In the genomic region with DNA sequence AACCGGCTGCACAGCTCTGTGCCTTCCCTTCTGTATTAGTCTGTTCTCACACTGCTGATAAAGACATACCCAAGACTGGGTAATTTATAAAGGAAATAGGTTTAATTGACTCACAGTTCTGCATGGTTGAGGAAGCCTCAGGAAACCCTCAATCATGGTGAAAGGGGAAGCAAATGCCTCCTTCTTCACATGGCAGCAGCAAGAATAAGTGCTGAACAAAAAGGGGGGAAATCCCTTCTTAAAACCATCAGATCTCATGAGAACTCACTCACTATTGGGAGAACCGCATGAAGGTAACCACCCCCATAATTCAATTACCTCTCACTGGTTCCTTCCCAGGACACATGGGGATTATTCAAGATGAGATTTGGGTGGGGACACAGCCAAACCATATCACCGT, we compare ENCODE assay signal across 6 cellular contexts.
"Had no signal": no experiment of that assay in that cellular context is flagged by ENCODE, and none has a peak within 500 bp of the region (broad histone marks: within the 10 kb centered on the region; RNA-seq: fewer than 3 reads in every experiment).

No MANE protein-coding gene starts in this region.

- H3K4me2 ChIP-seq: GM23338, KMS-11 had no signal

- H3K4me3 Mint-ChIP-seq: GM23338, H9 had no signal

- H3K9ac ChIP-seq: KMS-11 had no signal

- H3K4me1 Mint-ChIP-seq: GM23338 had no signal

- H3K4me3 ChIP-seq: GM23338, K562 had no signal

- H3K27ac Mint-ChIP-seq: GM23338, H9 had no signal

- DNase-seq: H9, HCEC 1CT, IMR-90 had no signal

- ATAC-seq: GM23338, K562 had no signal

- H3K27ac ChIP-seq: KMS-11 had no signal
